In genomic region chr2:74481961-74482800, GRCh38 we compare ENCODE assay signal across 8 cellular contexts. TPM values are rescaled to one million over a fixed set of nuclear protein-coding genes. Genes with fewer than 3 reads are reported as not detected.
A peak's percentile ranks its signal among the peaks of the same experiment; 100 is the strongest.
DNase-seq lines count a peak whose midpoint lies in the region; ATAC-seq lines count a peak whose summit lies in the region.

No MANE protein-coding gene starts in this region.

- ATAC-seq in Right ventricle myocardium inferior (peak; percentile 56), HG02870 (IDR thresholded peaks at IDR 0.05; ENCODE audit: unreplicated experiment) (peak; percentile 38), left ventricle myocardium superior (peak; percentile 67)

- intact Hi-C loops in Right ventricle myocardium inferior (cut with DNase I), result loop anchor here (2.0 kb wide), 2 partner anchors 27 to 47 kb away; partner anchors contain the start of genes AUP1, HTRA2 and INO80B
- intact Hi-C loops in cardiac septum (cut with DNase I), result loop anchor here (1.0 kb wide), 1 partner anchor 47 kb away; the partner anchor contains the start of genes AUP1 and HTRA2
- intact Hi-C loops in left ventricle myocardium superior (cut with micrococcal nuclease), result loop anchor here (5.0 kb wide), 1 partner anchor 105 kb away; no protein-coding TSS in a partner anchor

- DNase-seq in Right ventricle myocardium inferior (ENCODE audit: missing footprints), result no peak
- DNase-seq in cardiac septum (ENCODE audit: low spot score), result no peak
- peak; percentile 28 for DNase-seq in NCI-H510A treated with DMSO at 0.1 percent for 48 hours (lab: John Stamatoyannopoulos, UW)
- DNase-seq in activated gamma-delta T cell treated with anti-CD3 and anti-CD28 coated beads, Interleukin-2, amount 50 U/mL, for 16 hours (ENCODE audit: low read depth), result peak; percentile 27
- DNase-seq in left ventricle myocardium superior, result peak; percentile 79
- DNase-seq in retina, result peak; percentile 27
- DNase-seq in NCI-H1694 (lab: John Stamatoyannopoulos, UW), result no peak

RNA-seq across cellular contexts. Expression of gene CCDC142, which starts 0.6 kb away (rescaled TPM):
- 8.3 TPM for total RNA-seq in Right ventricle myocardium inferior
- total RNA-seq in cardiac septum, result 8.0 TPM
- total RNA-seq in left ventricle myocardium superior, result 6.6 TPM

RNA-seq across cellular contexts. Expression of gene TTC31, which starts 0.7 kb away (rescaled TPM):
- total RNA-seq in Right ventricle myocardium inferior (12.2 TPM), cardiac septum (11.2 TPM), left ventricle myocardium superior (9.4 TPM)

RNA-seq across cellular contexts. Expression of gene MRPL53, which starts 9.7 kb away (rescaled TPM):
- total RNA-seq in Right ventricle myocardium inferior (167 TPM), cardiac septum (134 TPM), left ventricle myocardium superior (163 TPM)

RNA-seq across cellular contexts. Expression of gene MOGS, which starts 17.0 kb away (rescaled TPM):
- total RNA-seq in Right ventricle myocardium inferior, result 20.7 TPM
- 20.6 TPM for total RNA-seq in cardiac septum
- 20.6 TPM for total RNA-seq in left ventricle myocardium superior

RNA-seq across cellular contexts. Expression of gene LBX2, which starts 17.2 kb away (rescaled TPM):
- total RNA-seq in Right ventricle myocardium inferior (0.43 TPM), cardiac septum (0.51 TPM), left ventricle myocardium superior (0.52 TPM)

Comparison
In these comparisons a context has a peak if more than half of its experiments do, and no peak if none do; other contexts are left out.
1. DNase-seq: peak in NCI-H510A treated with DMSO at 0.1 percent for 48 hours (single experiment), activated gamma-delta T cell treated with anti-CD3 and anti-CD28 coated beads, Interleukin-2, amount 50 U/mL, for 16 hours (single experiment), left ventricle myocardium superior (single experiment) and retina (single experiment); none in Right ventricle myocardium inferior (single experiment), cardiac septum (single experiment) and NCI-H1694 (single experiment).
2. Peak in every context shown above with its lines, with median percentiles within 50 percentile points of each other: ATAC-seq.